ENCODE assay signal across 28 cellular contexts in genomic region chr12:24928131-24928530, GRCh38.
"Had no signal": no experiment of that assay in that cellular context is flagged by ENCODE, and none has a peak within 500 bp of the region (broad histone marks: within the 10 kb centered on the region; RNA-seq: fewer than 3 reads in every experiment).

No MANE protein-coding gene starts in this region.

- H3K27ac Mint-ChIP-seq: activated CD4-positive, alpha-beta memory T cell treated with anti-CD3 and anti-CD28 coated beads, Interleukin-2, amount 10 ng/mL, durations not matched to agents 7 days and 5 days; activated CD4-positive, alpha-beta T cell treated with anti-CD3 and anti-CD28 coated beads, Interleukin-2, amount 10 ng/mL, durations not matched to agents 7 days and 5 days; activated naive CD4-positive, alpha-beta T cell treated with anti-CD3 and anti-CD28 coated beads, Interleukin-2, amount 50 U/mL, for 24 hours; activated naive CD8-positive, alpha-beta T cell treated with anti-CD3 and anti-CD28 coated beads, Interleukin-2, amount 50 U/mL, for 24 hours; activated T-helper 17 cell treated with anti-CD3 and anti-CD28 coated beads, Interleukin-2, amount 50 U/mL, for 72 hours; natural killer cell treated with Interleukin-12 subunit alpha and Interleukin-12 subunit beta and Interleukin-15 and Interleukin-18, amount 100 ng/mL, for 72 hours had no signal

- H3K4me3 ChIP-seq: esophagus squamous epithelium, left ventricle myocardium inferior, lung, mucosa of descending colon, right lobe of liver, skin epidermis, testis, transverse colon had no signal

- H3K9me3 Mint-ChIP-seq: activated CD4-positive, alpha-beta T cell treated with anti-CD3 and anti-CD28 coated beads, Interleukin-2, amount 10 ng/mL, durations not matched to agents 7 days and 5 days; activated naive CD4-positive, alpha-beta T cell treated with anti-CD3 and anti-CD28 coated beads, Interleukin-2, amount 50 U/mL, for 24 hours; activated T-cell treated with anti-CD3 and anti-CD28 coated beads, Interleukin-2, amount 50 U/mL, for 4 hours; activated T-helper 17 cell treated with anti-CD3 and anti-CD28 coated beads, Interleukin-2, amount 50 U/mL, for 72 hours; natural killer cell treated with Interleukin-12 subunit alpha and Interleukin-12 subunit beta and Interleukin-15 and Interleukin-18, amount 100 ng/mL, for 72 hours had no signal

- ATAC-seq: activated CD4-positive, CD25-positive, alpha-beta regulatory T cell treated with anti-CD3 and anti-CD28 coated beads, Interleukin-2, amount 50 U/mL, for 24 hours; activated naive CD8-positive, alpha-beta T cell treated with anti-CD3 and anti-CD28 coated beads, Interleukin-2, amount 50 U/mL, for 24 hours; activated T-cell treated with anti-CD3 and anti-CD28 coated beads, Interleukin-2, amount 50 U/mL, for 4 hours; activated T-helper 17 cell treated with anti-CD3 and anti-CD28 coated beads, Interleukin-2, amount 50 U/mL, for 72 hours; mucosa of descending colon; natural killer cell treated with Interleukin-12 subunit alpha and Interleukin-12 subunit beta and Interleukin-15 and Interleukin-18, amount 100 ng/mL, for 72 hours; right lobe of liver; stimulated activated naive CD8-positive, alpha-beta T cell treated with anti-CD3 and anti-CD28 coated beads, Interleukin-15, Interleukin-2, amounts not matched to agents 100 U/mL and 50 U/mL, for 24 hours had no signal

- H3K4me1 ChIP-seq: esophagus squamous epithelium, left ventricle myocardium inferior, right lobe of liver, testis, transverse colon had no signal

- DNase-seq: activated CD4-positive, alpha-beta memory T cell treated with anti-CD3 and anti-CD28 coated beads, Interleukin-2, amount 10 ng/mL, durations not matched to agents 7 days and 5 days; activated CD4-positive, alpha-beta T cell treated with anti-CD3 and anti-CD28 coated beads, Interleukin-2, amount 10 ng/mL, durations not matched to agents 7 days and 5 days; activated gamma-delta T cell treated with Interleukin-2 at 50 U/mL for 16 hours; activated naive CD8-positive, alpha-beta T cell treated with anti-CD3 and anti-CD28 coated beads, Interleukin-2, amount 50 U/mL, for 24 hours; activated T-cell treated with anti-CD3 and anti-CD28 coated beads, Interleukin-2, amount 50 U/mL, for 4 hours; amygdala; caudate nucleus; cortex of kidney; esophagus squamous epithelium; foreskin melanocyte; islet precursor cell; left ventricle myocardium inferior; mesendoderm; mucosa of descending colon; posterior cingulate gyrus; right lobe of liver; stimulated activated CD4-positive, alpha-beta T cell treated with anti-CD3 and anti-CD28 coated beads, Interleukin-12 subunit alpha, Interleukin-12 subunit beta, amount 100 ng/mL, for 4 hours; stimulated activated CD4-positive, alpha-beta T cell treated with anti-CD3 and anti-CD28 coated beads, Interleukin-4, amount 100 ng/mL, for 1 hour; stimulated activated naive CD8-positive, alpha-beta T cell treated with anti-CD3 and anti-CD28 coated beads, Interleukin-15, Interleukin-2, amounts not matched to agents 100 U/mL and 50 U/mL, for 24 hours; testis; transverse colon had no signal

- H3K27me3 ChIP-seq: right lobe of liver, testis, transverse colon had no signal

- H3K27ac ChIP-seq: esophagus squamous epithelium, left ventricle myocardium inferior, right lobe of liver, skin epidermis, testis, transverse colon, VCaP had no signal

- H3K4me3 Mint-ChIP-seq: activated CD4-positive, alpha-beta memory T cell treated with anti-CD3 and anti-CD28 coated beads, Interleukin-2, amount 10 ng/mL, durations not matched to agents 7 days and 5 days; activated CD4-positive, alpha-beta T cell treated with anti-CD3 and anti-CD28 coated beads, Interleukin-2, amount 10 ng/mL, durations not matched to agents 7 days and 5 days; activated naive CD4-positive, alpha-beta T cell treated with anti-CD3 and anti-CD28 coated beads, Interleukin-2, amount 50 U/mL, for 24 hours; activated naive CD8-positive, alpha-beta T cell treated with anti-CD3 and anti-CD28 coated beads, Interleukin-2, amount 50 U/mL, for 24 hours; activated T-cell treated with anti-CD3 and anti-CD28 coated beads, Interleukin-2, amount 50 U/mL, for 4 hours; activated T-helper 17 cell treated with anti-CD3 and anti-CD28 coated beads, Interleukin-2, amount 50 U/mL, for 72 hours; natural killer cell treated with Interleukin-12 subunit alpha and Interleukin-12 subunit beta and Interleukin-15 and Interleukin-18, amount 100 ng/mL, for 72 hours had no signal

- H3K4me1 Mint-ChIP-seq: activated naive CD4-positive, alpha-beta T cell treated with anti-CD3 and anti-CD28 coated beads, Interleukin-2, amount 50 U/mL, for 24 hours; activated T-helper 17 cell treated with anti-CD3 and anti-CD28 coated beads, Interleukin-2, amount 50 U/mL, for 72 hours had no signal

- H3K9me3 ChIP-seq: esophagus squamous epithelium, mucosa of descending colon, right lobe of liver, testis, transverse colon had no signal

- H3K36me3 ChIP-seq: esophagus squamous epithelium, left ventricle myocardium inferior, right lobe of liver, transverse colon had no signal

- H3K36me3 Mint-ChIP-seq: activated naive CD4-positive, alpha-beta T cell treated with anti-CD3 and anti-CD28 coated beads, Interleukin-2, amount 50 U/mL, for 24 hours; natural killer cell treated with Interleukin-12 subunit alpha and Interleukin-12 subunit beta and Interleukin-15 and Interleukin-18, amount 100 ng/mL, for 72 hours had no signal
